ENCODE assay signal across 1 cellular context in the genomic region with DNA sequence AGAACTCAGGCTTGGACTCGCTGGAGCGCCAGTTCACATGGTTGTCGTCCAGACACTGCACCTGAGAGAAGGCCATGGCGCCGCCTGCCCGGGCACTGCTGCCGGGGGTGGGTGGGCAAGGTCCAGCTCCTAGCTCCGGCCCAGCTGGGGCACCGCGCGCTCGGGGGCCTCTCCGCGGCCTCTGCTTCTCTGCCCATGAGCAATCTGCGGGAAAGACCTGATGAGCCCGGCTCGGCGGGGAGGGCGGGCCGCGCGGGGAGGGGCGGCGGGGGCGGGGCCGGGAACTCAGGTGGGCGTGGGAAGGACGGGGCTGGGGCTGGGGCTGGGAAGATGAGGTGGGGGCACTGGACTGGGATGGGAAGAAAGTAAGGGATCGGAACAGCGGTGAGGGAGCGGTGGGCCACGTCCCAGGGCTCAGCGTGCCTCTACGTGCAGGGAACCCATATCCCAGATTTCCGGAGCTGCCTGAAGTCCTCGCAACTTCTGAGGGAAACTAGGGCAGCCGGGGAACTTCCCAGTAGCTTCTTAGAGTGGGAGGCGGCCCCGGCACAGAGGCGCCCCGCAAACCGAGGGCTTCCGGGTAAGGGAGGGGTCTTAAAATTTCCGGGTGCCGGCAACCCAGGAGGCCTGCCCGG.
TF ChIP-seq lines count a peak whose summit lies in the region.

No MANE protein-coding gene starts in this region.

TF ChIP-seq in HepG2, 621 proteins besides CTCF, POLR2A, EP300 and RAD21 (continues in another document):
- TF ChIP-seq, protein P1, sequence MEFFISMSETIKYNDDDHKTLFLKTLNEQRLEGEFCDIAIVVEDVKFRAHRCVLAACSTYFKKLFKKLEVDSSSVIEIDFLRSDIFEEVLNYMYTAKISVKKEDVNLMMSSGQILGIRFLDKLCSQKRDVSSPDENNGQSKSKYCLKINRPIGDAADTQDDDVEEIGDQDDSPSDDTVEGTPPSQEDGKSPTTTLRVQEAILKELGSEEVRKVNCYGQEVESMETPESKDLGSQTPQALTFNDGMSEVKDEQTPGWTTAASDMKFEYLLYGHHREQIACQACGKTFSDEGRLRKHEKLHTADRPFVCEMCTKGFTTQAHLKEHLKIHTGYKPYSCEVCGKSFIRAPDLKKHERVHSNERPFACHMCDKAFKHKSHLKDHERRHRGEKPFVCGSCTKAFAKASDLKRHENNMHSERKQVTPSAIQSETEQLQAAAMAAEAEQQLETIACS (CRISPR knock-in tag; IDR thresholded peaks at IDR 0.05): no peak
- TF ChIP-seq NFE2L2 (IDR thresholded peaks at IDR 0.05; ENCODE audit: low read length): no peak
- no peak for TF ChIP-seq ZNF674 (CRISPR knock-in tag; IDR thresholded peaks at IDR 0.05; ENCODE audit: low read depth)
- TF ChIP-seq RBFOX2 (IDR thresholded peaks at IDR 0.05; ENCODE audit: low read depth, low read length): peak; percentile 61
- TF ChIP-seq MATR3 (CRISPR knock-in tag; IDR thresholded peaks at IDR 0.05): no peak
- peak; percentile 40; the same call in 1 of the 2 replicates for TF ChIP-seq YEATS4 (CRISPR knock-in tag; IDR thresholded peaks at IDR 0.05; ENCODE audit: borderline replicate concordance)
- TF ChIP-seq, protein P2, sequence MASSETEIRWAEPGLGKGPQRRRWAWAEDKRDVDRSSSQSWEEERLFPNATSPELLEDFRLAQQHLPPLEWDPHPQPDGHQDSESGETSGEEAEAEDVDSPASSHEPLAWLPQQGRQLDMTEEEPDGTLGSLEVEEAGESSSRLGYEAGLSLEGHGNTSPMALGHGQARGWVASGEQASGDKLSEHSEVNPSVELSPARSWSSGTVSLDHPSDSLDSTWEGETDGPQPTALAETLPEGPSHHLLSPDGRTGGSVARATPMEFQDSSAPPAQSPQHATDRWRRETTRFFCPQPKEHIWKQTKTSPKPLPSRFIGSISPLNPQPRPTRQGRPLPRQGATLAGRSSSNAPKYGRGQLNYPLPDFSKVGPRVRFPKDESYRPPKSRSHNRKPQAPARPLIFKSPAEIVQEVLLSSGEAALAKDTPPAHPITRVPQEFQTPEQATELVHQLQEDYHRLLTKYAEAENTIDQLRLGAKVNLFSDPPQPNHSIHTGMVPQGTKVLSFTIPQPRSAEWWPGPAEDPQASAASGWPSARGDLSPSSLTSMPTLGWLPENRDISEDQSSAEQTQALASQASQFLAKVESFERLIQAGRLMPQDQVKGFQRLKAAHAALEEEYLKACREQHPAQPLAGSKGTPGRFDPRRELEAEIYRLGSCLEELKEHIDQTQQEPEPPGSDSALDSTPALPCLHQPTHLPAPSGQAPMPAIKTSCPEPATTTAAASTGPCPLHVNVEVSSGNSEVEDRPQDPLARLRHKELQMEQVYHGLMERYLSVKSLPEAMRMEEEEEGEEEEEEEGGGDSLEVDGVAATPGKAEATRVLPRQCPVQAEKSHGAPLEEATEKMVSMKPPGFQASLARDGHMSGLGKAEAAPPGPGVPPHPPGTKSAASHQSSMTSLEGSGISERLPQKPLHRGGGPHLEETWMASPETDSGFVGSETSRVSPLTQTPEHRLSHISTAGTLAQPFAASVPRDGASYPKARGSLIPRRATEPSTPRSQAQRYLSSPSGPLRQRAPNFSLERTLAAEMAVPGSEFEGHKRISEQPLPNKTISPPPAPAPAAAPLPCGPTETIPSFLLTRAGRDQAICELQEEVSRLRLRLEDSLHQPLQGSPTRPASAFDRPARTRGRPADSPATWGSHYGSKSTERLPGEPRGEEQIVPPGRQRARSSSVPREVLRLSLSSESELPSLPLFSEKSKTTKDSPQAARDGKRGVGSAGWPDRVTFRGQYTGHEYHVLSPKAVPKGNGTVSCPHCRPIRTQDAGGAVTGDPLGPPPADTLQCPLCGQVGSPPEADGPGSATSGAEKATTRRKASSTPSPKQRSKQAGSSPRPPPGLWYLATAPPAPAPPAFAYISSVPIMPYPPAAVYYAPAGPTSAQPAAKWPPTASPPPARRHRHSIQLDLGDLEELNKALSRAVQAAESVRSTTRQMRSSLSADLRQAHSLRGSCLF (CRISPR knock-in tag; IDR thresholded peaks at IDR 0.05; ENCODE audit: borderline replicate concordance): no peak
- TF ChIP-seq, protein P3, sequence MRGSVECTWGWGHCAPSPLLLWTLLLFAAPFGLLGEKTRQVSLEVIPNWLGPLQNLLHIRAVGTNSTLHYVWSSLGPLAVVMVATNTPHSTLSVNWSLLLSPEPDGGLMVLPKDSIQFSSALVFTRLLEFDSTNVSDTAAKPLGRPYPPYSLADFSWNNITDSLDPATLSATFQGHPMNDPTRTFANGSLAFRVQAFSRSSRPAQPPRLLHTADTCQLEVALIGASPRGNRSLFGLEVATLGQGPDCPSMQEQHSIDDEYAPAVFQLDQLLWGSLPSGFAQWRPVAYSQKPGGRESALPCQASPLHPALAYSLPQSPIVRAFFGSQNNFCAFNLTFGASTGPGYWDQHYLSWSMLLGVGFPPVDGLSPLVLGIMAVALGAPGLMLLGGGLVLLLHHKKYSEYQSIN (CRISPR knock-in tag; IDR thresholded peaks at IDR 0.05; ENCODE audit: borderline replicate concordance): no peak
- TF ChIP-seq TSC22D2 (CRISPR knock-in tag; IDR thresholded peaks at IDR 0.05; ENCODE audit: borderline replicate concordance): no peak
- TF ChIP-seq, protein P4, sequence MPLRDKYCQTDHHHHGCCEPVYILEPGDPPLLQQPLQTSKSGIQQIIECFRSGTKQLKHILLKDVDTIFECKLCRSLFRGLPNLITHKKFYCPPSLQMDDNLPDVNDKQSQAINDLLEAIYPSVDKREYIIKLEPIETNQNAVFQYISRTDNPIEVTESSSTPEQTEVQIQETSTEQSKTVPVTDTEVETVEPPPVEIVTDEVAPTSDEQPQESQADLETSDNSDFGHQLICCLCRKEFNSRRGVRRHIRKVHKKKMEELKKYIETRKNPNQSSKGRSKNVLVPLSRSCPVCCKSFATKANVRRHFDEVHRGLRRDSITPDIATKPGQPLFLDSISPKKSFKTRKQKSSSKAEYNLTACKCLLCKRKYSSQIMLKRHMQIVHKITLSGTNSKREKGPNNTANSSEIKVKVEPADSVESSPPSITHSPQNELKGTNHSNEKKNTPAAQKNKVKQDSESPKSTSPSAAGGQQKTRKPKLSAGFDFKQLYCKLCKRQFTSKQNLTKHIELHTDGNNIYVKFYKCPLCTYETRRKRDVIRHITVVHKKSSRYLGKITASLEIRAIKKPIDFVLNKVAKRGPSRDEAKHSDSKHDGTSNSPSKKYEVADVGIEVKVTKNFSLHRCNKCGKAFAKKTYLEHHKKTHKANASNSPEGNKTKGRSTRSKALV (CRISPR knock-in tag; IDR thresholded peaks at IDR 0.05): peak; percentile 47; the same call in 1 of the 2 replicates
- TF ChIP-seq ZSCAN9 (CRISPR knock-in tag; IDR thresholded peaks at IDR 0.05; ENCODE audit: borderline replicate concordance): peak; percentile 39; the same call in 1 of the 2 replicates
- TF ChIP-seq PAX8 (CRISPR knock-in tag; IDR thresholded peaks at IDR 0.05; ENCODE audit: borderline replicate concordance): 0 out of 2 replicates have a peak, but pooled peaks have one; percentile 13
- TF ChIP-seq MXI1 (IDR thresholded peaks at IDR 0.05; ENCODE audit: borderline replicate concordance, low read depth, low read length): peak; percentile 67; the same call in 1 of the 3 replicates
- TF ChIP-seq PHF21A (CRISPR knock-in tag; IDR thresholded peaks at IDR 0.05): peak; percentile 26; the same call in 1 of the 2 replicates
- peak in 1 of 2 experiments; percentile 38; a peak in 1 of 4 replicates for TF ChIP-seq KLF16 (CRISPR knock-in tag; IDR thresholded peaks at IDR 0.05)
- no peak for TF ChIP-seq BHLHE40 (IDR thresholded peaks at IDR 0.05; ENCODE audit: low read length)
- TF ChIP-seq, protein P5, sequence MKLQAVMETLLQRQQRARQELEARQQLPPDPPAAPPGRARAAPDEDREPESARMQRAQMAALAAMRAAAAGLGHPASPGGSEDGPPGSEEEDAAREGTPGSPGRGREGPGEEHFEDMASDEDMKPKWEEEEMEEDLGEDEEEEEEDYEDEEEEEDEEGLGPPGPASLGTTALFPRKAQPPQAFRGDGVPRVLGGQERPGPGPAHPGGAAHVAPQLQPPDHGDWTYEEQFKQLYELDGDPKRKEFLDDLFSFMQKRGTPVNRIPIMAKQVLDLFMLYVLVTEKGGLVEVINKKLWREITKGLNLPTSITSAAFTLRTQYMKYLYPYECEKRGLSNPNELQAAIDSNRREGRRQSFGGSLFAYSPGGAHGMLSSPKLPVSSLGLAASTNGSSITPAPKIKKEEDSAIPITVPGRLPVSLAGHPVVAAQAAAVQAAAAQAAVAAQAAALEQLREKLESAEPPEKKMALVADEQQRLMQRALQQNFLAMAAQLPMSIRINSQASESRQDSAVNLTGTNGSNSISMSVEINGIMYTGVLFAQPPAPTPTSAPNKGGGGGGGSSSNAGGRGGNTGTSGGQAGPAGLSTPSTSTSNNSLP (IDR thresholded peaks at IDR 0.05; ENCODE audit: low read depth, low read length): no peak
- TF ChIP-seq, protein P6, sequence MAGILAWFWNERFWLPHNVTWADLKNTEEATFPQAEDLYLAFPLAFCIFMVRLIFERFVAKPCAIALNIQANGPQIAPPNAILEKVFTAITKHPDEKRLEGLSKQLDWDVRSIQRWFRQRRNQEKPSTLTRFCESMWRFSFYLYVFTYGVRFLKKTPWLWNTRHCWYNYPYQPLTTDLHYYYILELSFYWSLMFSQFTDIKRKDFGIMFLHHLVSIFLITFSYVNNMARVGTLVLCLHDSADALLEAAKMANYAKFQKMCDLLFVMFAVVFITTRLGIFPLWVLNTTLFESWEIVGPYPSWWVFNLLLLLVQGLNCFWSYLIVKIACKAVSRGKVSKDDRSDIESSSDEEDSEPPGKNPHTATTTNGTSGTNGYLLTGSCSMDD (CRISPR knock-in tag; IDR thresholded peaks at IDR 0.05): no peak
- no peak for TF ChIP-seq ZNF468 (CRISPR knock-in tag; IDR thresholded peaks at IDR 0.05)
- TF ChIP-seq ARID2 (CRISPR knock-in tag; IDR thresholded peaks at IDR 0.05; ENCODE audit: borderline replicate concordance): no peak
- TF ChIP-seq ZNF354B (CRISPR knock-in tag; IDR thresholded peaks at IDR 0.05): no peak
- TF ChIP-seq RORA (CRISPR knock-in tag; IDR thresholded peaks at IDR 0.05): no peak
- no peak for TF ChIP-seq PPARG (CRISPR knock-in tag; conservative IDR thresholded peaks at IDR 0.05)
- 0 out of 2 replicates have a peak, but pooled peaks have one; percentile 51 for TF ChIP-seq KAT7 (CRISPR knock-in tag; IDR thresholded peaks at IDR 0.05; ENCODE audit: borderline replicate concordance)
- no peak for TF ChIP-seq CENPT (CRISPR knock-in tag; IDR thresholded peaks at IDR 0.05; ENCODE audit: low read depth)
- no peak for TF ChIP-seq MEIS1 (CRISPR knock-in tag; IDR thresholded peaks at IDR 0.05; ENCODE audit: borderline replicate concordance)
- TF ChIP-seq SAP130 (CRISPR knock-in tag; IDR thresholded peaks at IDR 0.05; ENCODE audit: low read depth): peak; percentile 63
- TF ChIP-seq ZMYM3 (CRISPR knock-in tag; IDR thresholded peaks at IDR 0.05): no peak
- TF ChIP-seq HNRNPK (IDR thresholded peaks at IDR 0.05; ENCODE audit: low read depth, low read length, poor library complexity, severe bottlenecking): peak; percentile 7
- TF ChIP-seq ZFY (CRISPR knock-in tag; IDR thresholded peaks at IDR 0.05): peak; percentile 84
- 0 out of 2 replicates have a peak, but pooled peaks have one; percentile 12 for TF ChIP-seq ZNF563 (CRISPR knock-in tag; IDR thresholded peaks at IDR 0.05)
- TF ChIP-seq KIAA2018 (CRISPR knock-in tag; IDR thresholded peaks at IDR 0.05; ENCODE audit: borderline replicate concordance): no peak
- TF ChIP-seq MYC (CRISPR knock-in tag; IDR thresholded peaks at IDR 0.05; ENCODE audit: borderline replicate concordance): peak; percentile 46; the same call in 1 of the 2 replicates
- TF ChIP-seq ADNP (CRISPR knock-in tag; IDR thresholded peaks at IDR 0.05): no peak
- TF ChIP-seq MED8 (CRISPR knock-in tag; IDR thresholded peaks at IDR 0.05; ENCODE audit: insufficient replicate concordance): peak; percentile 59
- peak; percentile 12 for TF ChIP-seq TEAD3 (CRISPR knock-in tag; optimal IDR thresholded peaks at IDR 0.05; ENCODE audit: borderline replicate concordance)
- TF ChIP-seq ZNF772 (CRISPR knock-in tag; IDR thresholded peaks at IDR 0.05): peak; percentile 76; the same call in 1 of the 2 replicates
- TF ChIP-seq ISL2 (CRISPR knock-in tag; IDR thresholded peaks at IDR 0.05): peak; percentile 35; the same call in 1 of the 2 replicates
